ENCODE assay signal across 13 cellular contexts in genomic region chr2:46814160-46814559, GRCh38.
DNase-seq lines count a peak whose midpoint lies in the region; ATAC-seq and TF ChIP-seq lines count a peak whose summit lies in the region.
"Had no signal": no experiment of that assay in that cellular context is flagged by ENCODE, and none has a peak within 500 bp of the region (broad histone marks: within the 10 kb centered on the region; RNA-seq: fewer than 3 reads in every experiment).

No MANE protein-coding gene starts in this region.

- H2AFZ ChIP-seq in mammary epithelial cell (ENCODE audit: low read depth, low read length) (no peak overlapping the region), osteoblast (ENCODE audit: low read length) (no peak overlapping the region)

- in situ Hi-C loops in mammary epithelial cell (cut with MboI; ENCODE audit: low sequenced_read_pairs in 2 of 2) = no loop called here

- ATAC-seq in HG03354 (IDR thresholded peaks at IDR 0.05; ENCODE audit: poor library complexity, severe bottlenecking, unreplicated experiment) = no peak
- ATAC-seq in GM18519 (IDR thresholded peaks at IDR 0.05; ENCODE audit: low FRiP score, unreplicated experiment) = no peak
- ATAC-seq: HCT116 had no signal

- intact Hi-C loops in breast epithelium (cut with DNase I; ENCODE audit: low total_unique reads) = no loop called here
- intact Hi-C loops in mammary epithelial cell (cut with micrococcal nuclease) = no loop called here
- intact Hi-C loops in vagina (cut with DNase I) = loop anchor here (2.0 to 10.0 kb wide), 3 partner anchors 35 to 877 kb away; no protein-coding TSS in a partner anchor

- TF ChIP-seq POLR2A in breast epithelium (IDR thresholded peaks at IDR 0.05) (no peak), vagina (IDR thresholded peaks at IDR 0.05) (no peak), erythroblast (IDR thresholded peaks at IDR 0.05; ENCODE audit: low read length) (no peak)

- peak in 1 of 2 donors; percentile 44 for DNase-seq in breast epithelium (ENCODE audit: low spot score in 2 of 2)
- DNase-seq in mammary epithelial cell = no peak
- peak; percentile 99 for DNase-seq in fibroblast of the aortic adventitia (ENCODE audit: low read depth)
- DNase-seq in osteoblast (ENCODE audit: insufficient read length, low spot score, missing footprints) = peak; percentile 86
- peak; percentile 95 to 97 for DNase-seq in vagina (ENCODE audit: extremely low spot score in 2 of 2)
- DNase-seq in erythroblast (lab: John Stamatoyannopoulos, UW) = no peak
- DNase-seq: immature natural killer cell; NK-92 treated with Interleukin-12 subunit alpha and Interleukin-12 subunit beta, amount 100 ng/mL, for 24 hours; stimulated activated CD4-positive, alpha-beta T cell treated with anti-CD3 and anti-CD28 coated beads, Interleukin-2, amount 100 ng/mL, for 48 hours; WERI-Rb-1 had no signal

- CTCF ChIA-PET in mammary epithelial cell (lab: Charles Lee; ENCODE audit: low non-redundant PET) = no interaction called here

- no peaks in the 10 kb centered on the region for H4K20me1 ChIP-seq in mammary epithelial cell (ENCODE audit: insufficient read depth, low read length)
- no peaks in the 10 kb centered on the region for H4K20me1 ChIP-seq in osteoblast (ENCODE audit: insufficient read depth, low read length)

- H3K27me3 ChIP-seq in breast epithelium (no peaks in the 10 kb centered on the region), mammary epithelial cell (ENCODE audit: insufficient read depth, low read length) (no peaks in the 10 kb centered on the region), osteoblast (ENCODE audit: insufficient read depth, low read length) (no peaks in the 10 kb centered on the region), vagina (no peaks in the 10 kb centered on the region)

- H3K9me3 ChIP-seq in breast epithelium (no peaks in the 10 kb centered on the region), mammary epithelial cell (replicated peaks; ENCODE audit: insufficient read depth, low read length) (no peaks in the 10 kb centered on the region), osteoblast (ENCODE audit: low read depth, low read length) (no peaks in the 10 kb centered on the region), vagina (no peaks in the 10 kb centered on the region)

- H3K79me2 ChIP-seq in mammary epithelial cell (ENCODE audit: insufficient read depth, low read length) = no peaks in the 10 kb centered on the region
- H3K79me2 ChIP-seq in osteoblast (ENCODE audit: insufficient read depth, low read length) = no peaks in the 10 kb centered on the region

- WGBS in mammary epithelial cell (ENCODE audit: low coverage, missing lambda C conversion rate) = 67% methylated on average over 12 of the region's 13 CpGs

- H3K36me3 ChIP-seq in breast epithelium = no peaks in the 10 kb centered on the region
- no peaks in the 10 kb centered on the region for H3K36me3 ChIP-seq in mammary epithelial cell (ENCODE audit: insufficient read depth, low read length)
- H3K36me3 ChIP-seq in osteoblast (ENCODE audit: insufficient read depth, low read length) = no peaks in the 10 kb centered on the region
- no peaks in the 10 kb centered on the region for H3K36me3 ChIP-seq in vagina
- H3K36me3 ChIP-seq: WERI-Rb-1 had no signal

- H3K27ac ChIP-seq in breast epithelium (peak overlapping the region; percentile 79 to 87), mammary epithelial cell (ENCODE audit: insufficient read depth, low read depth, low read length) (no peak overlapping the region), osteoblast (ENCODE audit: low read depth, low read length) (peak overlapping the region; percentile 97), vagina (peak overlapping the region; percentile 72)
- H3K27ac ChIP-seq: WERI-Rb-1 had no signal

- no peak overlapping the region for H3K9ac ChIP-seq in mammary epithelial cell (ENCODE audit: insufficient read depth, low read length)

- TF ChIP-seq CTCF in breast epithelium (IDR thresholded peaks at IDR 0.05) (no peak), mammary epithelial cell (conservative IDR thresholded peaks at IDR 0.05 in 1 of 2, IDR thresholded peaks at IDR 0.05 in 1 of 2; ENCODE audit: extremely low read depth in 1 of 2, insufficient read depth in 1 of 2, low read depth in 1 of 2, low read length in 2 of 2) (no peak), fibroblast of the aortic adventitia (IDR thresholded peaks at IDR 0.05; ENCODE audit: insufficient read depth, low read length) (no peak), osteoblast (IDR thresholded peaks at IDR 0.05; ENCODE audit: extremely low read depth, low read depth, low read length) (no peak), vagina (IDR thresholded peaks at IDR 0.05) (no peak)

- H3K4me3 ChIP-seq in breast epithelium = no peak overlapping the region
- H3K4me3 ChIP-seq in mammary epithelial cell (replicated peaks in 1 of 3; ENCODE audit: insufficient read depth in 1 of 3, low read depth in 2 of 3, low read length in 3 of 3) = no peak overlapping the region
- no peak overlapping the region for H3K4me3 ChIP-seq in fibroblast of the aortic adventitia (ENCODE audit: low read depth, low read length)
- H3K4me3 ChIP-seq in osteoblast (ENCODE audit: insufficient read depth, low read length) = no peak overlapping the region
- no peak overlapping the region for H3K4me3 ChIP-seq in vagina

- H3K4me1 ChIP-seq in breast epithelium (peaks cover 22 to 38% of the 10 kb centered on the region in 2 donors), mammary epithelial cell (ENCODE audit: insufficient read depth, low read length) (peaks cover 11% of the 10 kb centered on the region), osteoblast (ENCODE audit: insufficient read depth, low read length) (peaks cover 39% of the 10 kb centered on the region), vagina (peaks cover 67% of the 10 kb centered on the region)

- no TSS peak for BruUV-seq in mammary epithelial cell (replicated peaks; lab: Mats Ljungman, UMichigan)

- dilution Hi-C loops in mammary epithelial cell (cut with HindIII; ENCODE audit: low sequenced_read_pairs) = no loop called here

- H3K4me2 ChIP-seq in mammary epithelial cell (ENCODE audit: insufficient read depth, low read depth, low read length) (no peak overlapping the region), osteoblast (ENCODE audit: insufficient read depth, low read length) (no peak overlapping the region)

Comparison
In these comparisons a context has a peak if more than half of its experiments do, and no peak if none do; other contexts are left out.
1. DNase-seq: peak in fibroblast of the aortic adventitia (single experiment), osteoblast (single experiment) and vagina (2 of 2); none in mammary epithelial cell (single experiment) and erythroblast (0 of 2).